Comparison of ENCODE assay signal across 8 cellular contexts in genomic region chr18:79950440-79951341, GRCh38. TPM values are rescaled to one million over a fixed set of nuclear protein-coding genes. Genes with fewer than 3 reads are reported as not detected.
DNase-seq lines count a peak whose midpoint lies in the region; ATAC-seq, FAIRE-seq and TF ChIP-seq lines count a peak whose summit lies in the region.

No MANE protein-coding gene starts in this region.

- H3K36me3 ChIP-seq in aorta (ENCODE audit: control insufficient read depth in 1 of 2, insufficient read depth in 2 of 2, low read length in 1 of 2) = no peaks in the 10 kb centered on the region

- ATAC-seq in HG02852 (IDR thresholded peaks at IDR 0.05; ENCODE audit: unreplicated experiment) = peak; percentile 31
- ATAC-seq in SK-N-SH treated with all-trans-retinoic acid at 6 μM for 48 hours = peak; percentile 51
- peak; percentile 23 for ATAC-seq in aorta (ENCODE audit: low FRiP score)

- DNase-seq in NCI-H1417 (lab: John Stamatoyannopoulos, UW) (peak; percentile 4 to 76 (median 66)), NCI-H1417 treated with DMSO at 0.1 percent for 48 hours (lab: John Stamatoyannopoulos, UW) (no peak), endothelial cell (ENCODE audit: low spot score) (peak; percentile 36), aorta (peak; percentile 71 to 85), GM19239 (ENCODE audit: insufficient read length, low spot score) (no peak)

- H3K27me3 Mint-ChIP-seq in endothelial cell (ENCODE audit: unreplicated experiment) = peaks cover 20% of the 10 kb centered on the region

- intact Hi-C loops in aorta (cut with DNase I) = loop anchor here in 1 of 2 donors (5.0 to 10.0 kb wide), 3 partner anchors 37 to 576 kb away; partner anchors contain the start of genes RBFA and TXNL4A

- H3K27me3 ChIP-seq in mononuclear cell (ENCODE audit: insufficient read depth, low read length) = no peaks in the 10 kb centered on the region
- no peaks in the 10 kb centered on the region for H3K27me3 ChIP-seq in aorta (ENCODE audit: control insufficient read depth in 1 of 2, insufficient read depth in 2 of 2, low read length in 1 of 2)

- H3K36me3 Mint-ChIP-seq in endothelial cell (ENCODE audit: low read depth, unreplicated experiment) = peaks cover 11% of the 10 kb centered on the region

- H3K4me1 ChIP-seq in mononuclear cell (ENCODE audit: insufficient read depth, low read length) = peaks cover 37% of the 10 kb centered on the region
- peaks cover 0 to 3% of the 10 kb centered on the region in 2 donors for H3K4me1 ChIP-seq in aorta (ENCODE audit: control insufficient read depth in 1 of 2, insufficient read depth in 2 of 2, low read length in 2 of 2)

- H3K27ac Mint-ChIP-seq in endothelial cell (ENCODE audit: unreplicated experiment) = no peak overlapping the region

- peak overlapping the region; percentile 94 for H3K4me3 Mint-ChIP-seq in endothelial cell (ENCODE audit: unreplicated experiment)

- H3K9me3 ChIP-seq in mononuclear cell (ENCODE audit: low read depth, low read length) = no peaks in the 10 kb centered on the region
- no peaks in the 10 kb centered on the region for H3K9me3 ChIP-seq in aorta (ENCODE audit: control insufficient read depth, low read length)

- H3K9me3 Mint-ChIP-seq in endothelial cell (ENCODE audit: unreplicated experiment) = no peaks in the 10 kb centered on the region

- H3K4me3 ChIP-seq in mononuclear cell (ENCODE audit: low read length) (peak overlapping the region; percentile 55), aorta (ENCODE audit: low read length in 2 of 2) (peak overlapping the region; percentile 85 to 95)

- no peak overlapping the region for H3K27ac ChIP-seq in aorta (ENCODE audit: low read depth in 1 of 2, low read length in 2 of 2)

- no peak for FAIRE-seq in GM19239 (lab: Jason Lieb, UNC)

- H3K4me1 Mint-ChIP-seq in endothelial cell (ENCODE audit: unreplicated experiment) = peaks cover 11% of the 10 kb centered on the region

- 3 to 4% methylated on average over 61 to 82 of the region's 82 CpGs for WGBS in aorta, 2 donors

- no peak for TF ChIP-seq CTCF in endothelial cell (IDR thresholded peaks at IDR 0.05; ENCODE audit: unreplicated experiment)

TF ChIP-seq in SK-N-SH treated with all-trans-retinoic acid at 6 μM for 48 hours, 23 proteins besides CTCF, POLR2A, EP300 and RAD21:
- TF ChIP-seq ZNF70 (CRISPR knock-in tag; IDR thresholded peaks at IDR 0.05) (no peak), ISL1 (CRISPR knock-in tag; IDR thresholded peaks at IDR 0.05) (no peak), CREB5 (CRISPR knock-in tag; IDR thresholded peaks at IDR 0.05; ENCODE audit: low read depth) (no peak), PATZ1 (CRISPR knock-in tag; IDR thresholded peaks at IDR 0.05; ENCODE audit: borderline replicate concordance) (no peak), CSDC2 (CRISPR knock-in tag; IDR thresholded peaks at IDR 0.05) (no peak), TCF4 (CRISPR knock-in tag; IDR thresholded peaks at IDR 0.05; ENCODE audit: borderline replicate concordance) (no peak), OSR1 (CRISPR knock-in tag; IDR thresholded peaks at IDR 0.05) (no peak), ZNF565 (CRISPR knock-in tag; conservative IDR thresholded peaks at IDR 0.05; ENCODE audit: low read depth) (no peak), RARB (CRISPR knock-in tag; IDR thresholded peaks at IDR 0.05) (no peak), ZFP30 (CRISPR knock-in tag; IDR thresholded peaks at IDR 0.05) (no peak), SNAI2 (CRISPR knock-in tag; IDR thresholded peaks at IDR 0.05) (no peak), ARNTL (CRISPR knock-in tag; IDR thresholded peaks at IDR 0.05; ENCODE audit: borderline replicate concordance, low read depth) (no peak), POU6F1 (CRISPR knock-in tag; IDR thresholded peaks at IDR 0.05; ENCODE audit: borderline replicate concordance, low read depth) (no peak), GLIS3 (CRISPR knock-in tag; IDR thresholded peaks at IDR 0.05) (no peak), ZNF8 (CRISPR knock-in tag; IDR thresholded peaks at IDR 0.05) (no peak), CSRNP3 (CRISPR knock-in tag; IDR thresholded peaks at IDR 0.05) (no peak), ZC3H10 (CRISPR knock-in tag; IDR thresholded peaks at IDR 0.05) (no peak)

RNA-seq across cellular contexts. Expression of gene SLC66A2, which starts 0.8 kb away (rescaled TPM):
- total RNA-seq in endothelial cell (ENCODE audit: unreplicated experiment) (31.8 TPM), mononuclear cell (26.9 TPM), aorta (10 to 100 TPM; 40.1 to 47.7 TPM)
- polyA plus RNA-seq in aorta = 10 to 100 TPM; 12.9 to 48.8 TPM

RNA-seq across cellular contexts. Expression of gene HSBP1L1, which starts 13.8 kb away (rescaled TPM):
- total RNA-seq in endothelial cell (ENCODE audit: unreplicated experiment) = 0.87 TPM
- 18.6 TPM for total RNA-seq in mononuclear cell
- total RNA-seq in aorta = 10 to 100 TPM in 1 of 2 donors, 1 to 10 TPM in 1; 7.9 to 13.0 TPM
- 10 to 100 TPM in 1 of 2 donors, 1 to 10 TPM in 1; 5.1 to 11.3 TPM for polyA plus RNA-seq in aorta

RNA-seq across cellular contexts. Expression of gene TXNL4A, which starts 37.7 kb away (rescaled TPM):
- total RNA-seq in endothelial cell (ENCODE audit: unreplicated experiment) (86.8 TPM), mononuclear cell (29.9 TPM), aorta (10 to 100 TPM; 71.7 to 72.0 TPM)
- 100 to 1,000 TPM in 1 of 2 donors, 10 to 100 TPM in 1; 69.5 to 109 TPM for polyA plus RNA-seq in aorta

Comparison
In these comparisons a context has a peak if more than half of its experiments do, and no peak if none do; other contexts are left out.
1. DNase-seq: peak in NCI-H1417 (3 of 3), endothelial cell (single experiment) and aorta (2 of 2); none in NCI-H1417 treated with DMSO at 0.1 percent for 48 hours (single experiment) and GM19239 (single experiment).
2. Peak in every context shown above with its lines, with median percentiles within 50 percentile points of each other: ATAC-seq.